ENCODE assay signal across 9 cellular contexts in genomic region chr7:104978460-104978859, GRCh38. TPM values are rescaled to one million over a fixed set of nuclear protein-coding genes. Genes with fewer than 3 reads are reported as not detected.
DNase-seq lines count a peak whose midpoint lies in the region; ATAC-seq, FAIRE-seq and TF ChIP-seq lines count a peak whose summit lies in the region.
"Had no signal": no experiment of that assay in that cellular context is flagged by ENCODE, and none has a peak within 500 bp of the region (broad histone marks: within the 10 kb centered on the region; RNA-seq: fewer than 3 reads in every experiment).

No MANE protein-coding gene starts in this region.

- H3K27ac ChIP-seq in KMS-11 (no peak overlapping the region; the same call in 1 of the 2 replicates), substantia nigra (ENCODE audit: low read depth, low read length, poor library complexity, severe bottlenecking) (peak overlapping the region; percentile 88)

- H3K4me3 Mint-ChIP-seq in activated T-helper 1 cell treated with anti-CD3 and anti-CD28 coated beads, Interleukin-12 subunit alpha, Interleukin-12 subunit beta, Interleukin-2, Interleukin-4 antibody, amounts not matched to agents 30 ng/mL and 10 ng/mL and 1 ng/mL, durations not matched to agents 14 hours and 24 hours and 36 hours: no peak overlapping the region

- DNase-seq in medulla oblongata (ENCODE audit: extremely low spot score) (peak; percentile 83), substantia nigra (lab: John Stamatoyannopoulos, UW) (peak in 9 of 49 donors; percentile 4 to 53 (median 15)), NCI-H1417 treated with DMSO at 0.1 percent for 48 hours (lab: John Stamatoyannopoulos, UW) (no peak)
- DNase-seq in activated T-helper 1 cell treated with anti-CD3 and anti-CD28 coated beads, Interleukin-12 subunit alpha, Interleukin-12 subunit beta, Interleukin-2, Interleukin-4 antibody, amounts not matched to agents 30 ng/mL and 10 ng/mL and 1 ng/mL, durations not matched to agents 14 hours and 24 hours and 36 hours (ENCODE audit: low spot score): no peak
- DNase-seq in activated CD4-positive, alpha-beta T cell treated with anti-CD3 and anti-CD28 coated beads, Interleukin-2, amount 50 U/mL, for 4 hours: no peak
- DNase-seq: activated T-cell treated with anti-CD3 and anti-CD28 coated beads for 4 hours had no signal

- no peaks in the 10 kb centered on the region for H3K36me3 ChIP-seq in KMS-11 (ENCODE audit: insufficient read depth)

- no peak for TF ChIP-seq CTCF in KMS-11 (conservative IDR thresholded peaks at IDR 0.05; ENCODE audit: low read depth, low read length)

- no peaks in the 10 kb centered on the region for H4K20me1 ChIP-seq in KMS-11 (ENCODE audit: insufficient read depth)

- no peak overlapping the region for H2AFZ ChIP-seq in KMS-11 (ENCODE audit: low read depth)

- no peaks in the 10 kb centered on the region for H3K9me3 Mint-ChIP-seq in activated T-helper 1 cell treated with anti-CD3 and anti-CD28 coated beads, Interleukin-12 subunit alpha, Interleukin-12 subunit beta, Interleukin-2, Interleukin-4 antibody, amounts not matched to agents 30 ng/mL and 10 ng/mL and 1 ng/mL, durations not matched to agents 14 hours and 24 hours and 36 hours

- H3K9ac ChIP-seq in KMS-11: no peak overlapping the region

- no peak overlapping the region for H3K27ac Mint-ChIP-seq in activated T-helper 1 cell treated with anti-CD3 and anti-CD28 coated beads, Interleukin-12 subunit alpha, Interleukin-12 subunit beta, Interleukin-2, Interleukin-4 antibody, amounts not matched to agents 30 ng/mL and 10 ng/mL and 1 ng/mL, durations not matched to agents 14 hours and 24 hours and 36 hours

- peaks cover 73% of the 10 kb centered on the region for H3K4me1 ChIP-seq in KMS-11 (ENCODE audit: low read depth, poor library complexity, severe bottlenecking)

- H3K4me1 Mint-ChIP-seq in activated T-helper 1 cell treated with anti-CD3 and anti-CD28 coated beads, Interleukin-12 subunit alpha, Interleukin-12 subunit beta, Interleukin-2, Interleukin-4 antibody, amounts not matched to agents 30 ng/mL and 10 ng/mL and 1 ng/mL, durations not matched to agents 14 hours and 24 hours and 36 hours (ENCODE audit: low read depth): peaks cover 76% of the 10 kb centered on the region

- intact Hi-C loops in activated T-helper 1 cell treated with anti-CD3 and anti-CD28 coated beads, Interleukin-12 subunit alpha, Interleukin-12 subunit beta, Interleukin-2, Interleukin-4 antibody, amounts not matched to agents 30 ng/mL and 10 ng/mL and 1 ng/mL, durations not matched to agents 14 hours and 24 hours and 36 hours (cut with micrococcal nuclease): no loop called here

- peak; percentile 48 for FAIRE-seq in endometrium (lab: Jason Lieb, UNC)

- no peaks in the 10 kb centered on the region for H3K27me3 Mint-ChIP-seq in activated T-helper 1 cell treated with anti-CD3 and anti-CD28 coated beads, Interleukin-12 subunit alpha, Interleukin-12 subunit beta, Interleukin-2, Interleukin-4 antibody, amounts not matched to agents 30 ng/mL and 10 ng/mL and 1 ng/mL, durations not matched to agents 14 hours and 24 hours and 36 hours (ENCODE audit: insufficient read depth)

- H3K4me3 ChIP-seq in KMS-11 (IDR thresholded peaks at IDR 0.05; ENCODE audit: insufficient read depth, low read depth, low read length): no peak overlapping the region

- H3K36me3 Mint-ChIP-seq in activated T-helper 1 cell treated with anti-CD3 and anti-CD28 coated beads, Interleukin-12 subunit alpha, Interleukin-12 subunit beta, Interleukin-2, Interleukin-4 antibody, amounts not matched to agents 30 ng/mL and 10 ng/mL and 1 ng/mL, durations not matched to agents 14 hours and 24 hours and 36 hours (ENCODE audit: low read depth): peaks cover 17% of the 10 kb centered on the region

- no peaks in the 10 kb centered on the region for H3K27me3 ChIP-seq in KMS-11 (ENCODE audit: insufficient read depth, low read depth)

- peaks cover 24% of the 10 kb centered on the region; the same call in 1 of the 2 replicates for H3K79me2 ChIP-seq in KMS-11 (ENCODE audit: insufficient read depth, low read depth)

- ATAC-seq in GM19351 (IDR thresholded peaks at IDR 0.05; ENCODE audit: unreplicated experiment): no peak

- H3K4me2 ChIP-seq in KMS-11: peak overlapping the region; percentile 73

RNA-seq across cellular contexts. Expression of gene KMT2E, which starts 35.5 kb away (rescaled TPM):
- total RNA-seq in activated T-helper 1 cell treated with anti-CD3 and anti-CD28 coated beads, Interleukin-12 subunit alpha, Interleukin-12 subunit beta, Interleukin-2, Interleukin-4 antibody, amounts not matched to agents 30 ng/mL and 10 ng/mL and 1 ng/mL, durations not matched to agents 14 hours and 24 hours and 36 hours: 114 and 130 TPM in 2 replicates
